In genomic region chr6:36124881-36125280, GRCh38 we compare ENCODE assay signal across 14 cellular contexts. TPM values are rescaled to one million over a fixed set of nuclear protein-coding genes. Genes with fewer than 3 reads are reported as not detected.
DNase-seq lines count a peak whose midpoint lies in the region; ATAC-seq and TF ChIP-seq lines count a peak whose summit lies in the region.
"Had no signal": no experiment of that assay in that cellular context is flagged by ENCODE, and none has a peak within 500 bp of the region (broad histone marks: within the 10 kb centered on the region; RNA-seq: fewer than 3 reads in every experiment).

No MANE protein-coding gene starts in this region.

- no peak for ATAC-seq in T-helper 17 cell
- no peak for ATAC-seq in naive thymus-derived CD8-positive, alpha-beta T cell

- 84 to 96% methylated on average over 3 of the region's 3 CpGs for WGBS in testis, 2 donors

- no peaks in the 10 kb centered on the region for H3K36me3 Mint-ChIP-seq in T-helper 17 cell (ENCODE audit: low read depth)
- H3K36me3 Mint-ChIP-seq in naive thymus-derived CD8-positive, alpha-beta T cell: no peaks in the 10 kb centered on the region

- no peaks in the 10 kb centered on the region for H3K36me3 ChIP-seq in testis (ENCODE audit: low read depth, missing control alignments)
- H3K36me3 ChIP-seq: WERI-Rb-1 had no signal

- peak overlapping the region; percentile 59 for H3K4me3 Mint-ChIP-seq in T-helper 17 cell
- peak overlapping the region in 3 of 10 donors; percentile 15 to 45 (median 40) for H3K4me3 Mint-ChIP-seq in naive thymus-derived CD8-positive, alpha-beta T cell

- peaks cover 7% of the 10 kb centered on the region for H3K4me1 ChIP-seq in testis

- no peak for TF ChIP-seq CTCF in testis (IDR thresholded peaks at IDR 0.05)

- POLR2A ChIA-PET in naive thymus-derived CD8-positive, alpha-beta T cell (lab: Charles Lee): interaction anchor here (0.5 to 1.4 kb wide), 5 partner anchors 10 to 96 kb away, joined by 3 to 4 read pairs (median 3); no protein-coding TSS in a partner anchor

- H3K27me3 Mint-ChIP-seq in T-helper 17 cell: no peaks in the 10 kb centered on the region
- H3K27me3 Mint-ChIP-seq in naive thymus-derived CD8-positive, alpha-beta T cell: no peaks in the 10 kb centered on the region
- H3K27me3 Mint-ChIP-seq: activated CD4-positive, alpha-beta T cell treated with anti-CD3 and anti-CD28 coated beads, Interleukin-2, amount 10 ng/mL, durations not matched to agents 7 days and 5 days had no signal

- peak; percentile 2 for DNase-seq in NCI-H2107 treated with DMSO at 0.1 percent for 48 hours (lab: John Stamatoyannopoulos, UW; ENCODE audit: unreplicated experiment)
- no peak for DNase-seq in NCI-H2107 (lab: John Stamatoyannopoulos, UW)
- peak; percentile 3 for DNase-seq in COLO668 (lab: John Stamatoyannopoulos, UW; ENCODE audit: unreplicated experiment)
- no peak for DNase-seq in T-helper 17 cell
- DNase-seq in naive thymus-derived CD8-positive, alpha-beta T cell: no peak
- DNase-seq in testis: no peak
- DNase-seq in NCI-H146 treated with DMSO at 0.1 percent for 48 hours (lab: John Stamatoyannopoulos, UW; ENCODE audit: unreplicated experiment): no peak
- DNase-seq in substantia nigra (lab: John Stamatoyannopoulos, UW): no peak
- DNase-seq: activated CD4-positive, alpha-beta T cell treated with anti-CD3 and anti-CD28 coated beads, Interleukin-2, amount 10 ng/mL, durations not matched to agents 7 days and 5 days; kidney; NCI-H1694 treated with DMSO at 0.1 percent for 48 hours; RPMI8226; stimulated activated CD8-positive, alpha-beta memory T cell treated with anti-CD3 and anti-CD28 coated beads, Interleukin-4, amount 100 ng/mL, for 48 hours; WERI-Rb-1 had no signal

- H3K27me3 ChIP-seq in testis: no peaks in the 10 kb centered on the region

- no peak for TF ChIP-seq POLR2A in testis (IDR thresholded peaks at IDR 0.05)

- intact Hi-C loops in testis (cut with DNase I; ENCODE audit: low total_unique reads): no loop called here

- no peak overlapping the region for H3K27ac Mint-ChIP-seq in T-helper 17 cell
- H3K27ac Mint-ChIP-seq in naive thymus-derived CD8-positive, alpha-beta T cell: peak overlapping the region in 9 of 10 donors; percentile 15 to 89 (median 45)

- no peak overlapping the region for H3K4me3 ChIP-seq in testis

- H3K27ac ChIP-seq in testis (no peak overlapping the region), substantia nigra (ENCODE audit: low read depth, low read length, poor library complexity, severe bottlenecking) (no peak overlapping the region)
- H3K27ac ChIP-seq: WERI-Rb-1 had no signal

- no peaks in the 10 kb centered on the region for H3K9me3 ChIP-seq in T-helper 17 cell (ENCODE audit: control insufficient read depth, low read length, poor library complexity, severe bottlenecking)
- no peaks in the 10 kb centered on the region for H3K9me3 ChIP-seq in testis

- H3K4me1 Mint-ChIP-seq in T-helper 17 cell: peaks cover 56% of the 10 kb centered on the region
- peaks cover 36 to 93% (median 81%) of the 10 kb centered on the region in 4 donors for H3K4me1 Mint-ChIP-seq in naive thymus-derived CD8-positive, alpha-beta T cell

- no peaks in the 10 kb centered on the region for H3K9me3 Mint-ChIP-seq in naive thymus-derived CD8-positive, alpha-beta T cell
- H3K9me3 Mint-ChIP-seq: activated CD4-positive, alpha-beta T cell treated with anti-CD3 and anti-CD28 coated beads, Interleukin-2, amount 10 ng/mL, durations not matched to agents 7 days and 5 days had no signal

RNA-seq across cellular contexts. Expression of gene MAPK13, which starts 5.4 kb away (rescaled TPM):
- 10 to 100 TPM; 32.1 to 33.7 TPM for total RNA-seq in T-helper 17 cell
- 10 to 100 TPM; 38.7 to 41.8 TPM for total RNA-seq in naive thymus-derived CD8-positive, alpha-beta T cell
- polyA plus RNA-seq in naive thymus-derived CD8-positive, alpha-beta T cell: 10 to 100 TPM; 35.2 to 37.1 (median 35.7) TPM
- 10 to 100 TPM; 57.5 to 61.7 TPM for total RNA-seq in testis
- 109 TPM for polyA plus RNA-seq in testis (ENCODE audit: insufficient read depth, low read depth, low replicate concordance)

Comparison
In these comparisons a context has a peak if more than half of its experiments do, and no peak if none do; other contexts are left out.
1. DNase-seq: peak in NCI-H2107 treated with DMSO at 0.1 percent for 48 hours (single experiment) and COLO668 (single experiment); none in NCI-H2107 (single experiment), T-helper 17 cell (0 of 3), naive thymus-derived CD8-positive, alpha-beta T cell (0 of 10), testis (single experiment), NCI-H146 treated with DMSO at 0.1 percent for 48 hours (single experiment) and substantia nigra (0 of 49).